In genomic region chr12:42958271-42958674, GRCh38 we compare ENCODE assay signal across 1 cellular context.
TF ChIP-seq lines count a peak whose summit lies in the region.

No MANE protein-coding gene starts in this region.

TF ChIP-seq in IMR-90, 13 proteins besides CTCF, POLR2A, EP300 and RAD21:
- TF ChIP-seq SMC3 (IDR thresholded peaks at IDR 0.05; ENCODE audit: low read depth, low read length) (no peak), USF2 (IDR thresholded peaks at IDR 0.05; ENCODE audit: low read depth, low read length) (no peak), MXI1 (IDR thresholded peaks at IDR 0.05; ENCODE audit: borderline replicate concordance, low read depth, low read length) (no peak), RFX5 (IDR thresholded peaks at IDR 0.05; ENCODE audit: low read depth, low read length) (no peak), BHLHE40 (IDR thresholded peaks at IDR 0.05; ENCODE audit: low read depth, low read length) (no peak)
